In genomic region chr6:52617087-52617486, GRCh38 we compare ENCODE assay signal across 22 cellular contexts. TPM values are rescaled to one million over a fixed set of nuclear protein-coding genes. Genes with fewer than 3 reads are reported as not detected.
DNase-seq lines count a peak whose midpoint lies in the region; TF ChIP-seq lines count a peak whose summit lies in the region.
"Had no signal": no experiment of that assay in that cellular context is flagged by ENCODE, and none has a peak within 500 bp of the region (broad histone marks: within the 10 kb centered on the region; RNA-seq: fewer than 3 reads in every experiment).

No MANE protein-coding gene starts in this region.

- no peaks in the 10 kb centered on the region for H3K27me3 ChIP-seq in liver (ENCODE audit: control insufficient read depth in 4 of 4, insufficient read depth in 4 of 4, low read length in 3 of 4)
- no peaks in the 10 kb centered on the region for H3K27me3 ChIP-seq in spleen (replicated peaks in 1 of 7)
- H3K27me3 ChIP-seq: brain microvascular endothelial cell, colonic mucosa, tibial artery had no signal

- DNase-seq in LHCN-M2 (ENCODE audit: low read depth) (peak; percentile 38), stromal cell of bone marrow (ENCODE audit: low read depth) (peak; percentile 13), spleen (no peak), activated gamma-delta T cell (lab: John Stamatoyannopoulos, UW) (no peak), OCI-M2 (lab: John Stamatoyannopoulos, UW; ENCODE audit: unreplicated experiment) (no peak)
- DNase-seq: activated CD8-positive, alpha-beta T cell treated with anti-CD3 and anti-CD28 coated beads, Interleukin-2, amount 10 ng/mL, durations not matched to agents 7 days and 5 days; activated gamma-delta T cell treated with Interleukin-2 at 50 U/mL for 16 hours; brain microvascular endothelial cell; CD4-positive, alpha-beta T cell; colonic mucosa; effector memory CD4-positive, alpha-beta T cell; foreskin melanocyte; natural killer cell; NCI-H1092 treated with DMSO at 0.1 percent for 48 hours; NCI-H1930; NCI-H2227 treated with DMSO at 0.1 percent for 48 hours; right cardiac atrium; T-cell; tibial artery had no signal

- 28% methylated on average over 4 of the region's 4 CpGs for WGBS in liver
- WGBS in spleen, 5 donors: 70 to 83% (median 81%) methylated on average over 4 of the region's 4 CpGs

- intact Hi-C loops in spleen (cut with DNase I; ENCODE audit: low total_unique reads): no loop called here

- H3K27ac ChIP-seq in VCaP: peak overlapping the region; percentile 47
- H3K27ac ChIP-seq in liver (ENCODE audit: low read depth in 1 of 2, low read length in 2 of 2): peak overlapping the region in 1 of 2 donors; percentile 28
- H3K27ac ChIP-seq in spleen: no peak overlapping the region
- H3K27ac ChIP-seq: brain microvascular endothelial cell, colonic mucosa, parathyroid adenoma, tibial artery had no signal

- peak in 1 of 2 donors; percentile 24 for TF ChIP-seq RAD21 in liver (IDR thresholded peaks at IDR 0.05)

- H3K4me1 ChIP-seq in liver (ENCODE audit: control insufficient read depth in 4 of 4, insufficient read depth in 4 of 4, low read length in 3 of 4) (peaks cover 0 to 11% (median 1%) of the 10 kb centered on the region in 4 donors), spleen (peaks cover 0 to under 1% (median 0%) of the 10 kb centered on the region in 6 donors)
- H3K4me1 ChIP-seq: parathyroid adenoma, tibial artery had no signal

- no peaks in the 10 kb centered on the region for H3K9me3 ChIP-seq in liver (ENCODE audit: control insufficient read depth in 4 of 4, low read length in 3 of 4)
- H3K9me3 ChIP-seq in spleen: no peaks in the 10 kb centered on the region
- H3K9me3 ChIP-seq: colonic mucosa, tibial artery had no signal

- H3K4me3 ChIP-seq in liver (ENCODE audit: low read depth in 1 of 3, low read length in 3 of 3) (no peak overlapping the region), spleen (no peak overlapping the region)
- H3K4me3 ChIP-seq: colonic mucosa, tibial artery had no signal

- H3K36me3 ChIP-seq in liver (ENCODE audit: control insufficient read depth in 4 of 4, insufficient read depth in 3 of 4, low read depth in 1 of 4, low read length in 3 of 4) (no peaks in the 10 kb centered on the region), spleen (no peaks in the 10 kb centered on the region)
- H3K36me3 ChIP-seq: brain microvascular endothelial cell, colonic mucosa, tibial artery had no signal

- no peak for TF ChIP-seq POLR2A in spleen (IDR thresholded peaks at IDR 0.05)

- TF ChIP-seq CTCF in VCaP (conservative IDR thresholded peaks at IDR 0.05) (no peak), liver (IDR thresholded peaks at IDR 0.05; ENCODE audit: low read depth, low read length, missing input control) (no peak), spleen (IDR thresholded peaks at IDR 0.05 in 8 of 11, conservative IDR thresholded peaks at IDR 0.05 in 3 of 11) (no peak)

- H3K9ac ChIP-seq in liver (ENCODE audit: low read depth in 1 of 2, low read length in 2 of 2): no peak overlapping the region
- H3K9ac ChIP-seq: parathyroid adenoma had no signal

TF ChIP-seq in liver, 16 proteins besides CTCF, POLR2A, EP300 and RAD21:
- peak; percentile 83 for TF ChIP-seq MAX (IDR thresholded peaks at IDR 0.05)
- peak; percentile 57 for TF ChIP-seq YY1 (IDR thresholded peaks at IDR 0.05)
- no peak for TF ChIP-seq ATF3 (IDR thresholded peaks at IDR 0.05)
- no peak for TF ChIP-seq TAF1 (conservative IDR thresholded peaks at IDR 0.05)
- peak; percentile 13 for TF ChIP-seq REST (IDR thresholded peaks at IDR 0.05)
- TF ChIP-seq SP1 (IDR thresholded peaks at IDR 0.05): peak; percentile 68
- TF ChIP-seq ZBTB33 (IDR thresholded peaks at IDR 0.05): peak; percentile 53
- TF ChIP-seq HNF4A (conservative IDR thresholded peaks at IDR 0.05): peak; percentile 64 to 65
- TF ChIP-seq FOXA1 (IDR thresholded peaks at IDR 0.05): no peak
- TF ChIP-seq HNF4G (IDR thresholded peaks at IDR 0.05): no peak
- peak; percentile 42 for TF ChIP-seq FOXA2 (IDR thresholded peaks at IDR 0.05)
- TF ChIP-seq RXRA (IDR thresholded peaks at IDR 0.05): peak; percentile 61 to 69
- TF ChIP-seq NR2F2 (IDR thresholded peaks at IDR 0.05): no peak
- peak in 1 of 2 donors; percentile 49 for TF ChIP-seq JUND (IDR thresholded peaks at IDR 0.05)
- TF ChIP-seq GABPA (IDR thresholded peaks at IDR 0.05 in 1 of 2, conservative IDR thresholded peaks at IDR 0.05 in 1 of 2): no peak
- TF ChIP-seq EGR1 (IDR thresholded peaks at IDR 0.05; ENCODE audit: low read depth in 2 of 2): peak in 1 of 2 donors; percentile 16

RNA-seq across cellular contexts. Expression of gene TRAM2, which starts 40.2 kb away (rescaled TPM):
- total RNA-seq in LHCN-M2 (2014; rRNA removed): 108 and 124 TPM in 2 replicates
- 95.4 TPM for polyA plus RNA-seq in LHCN-M2 (2012)
- total RNA-seq in liver: 10 to 100 TPM in 1 of 2 donors, 1 to 10 TPM in 1; 8.5 to 17.5 TPM
- polyA plus RNA-seq in liver: 10 to 100 TPM in 1 of 2 donors, 1 to 10 TPM in 1; 7.3 to 20.3 TPM
- total RNA-seq in spleen: 10 to 100 TPM; 26.7 to 47.7 (median 40.1) TPM
- polyA plus RNA-seq in spleen: 1 to 10 TPM; 1.8 to 4.8 (median 2.2) TPM

RNA-seq across cellular contexts. Expression of gene TMEM14A, which starts 53.8 kb away (rescaled TPM):
- total RNA-seq in LHCN-M2 (2014; rRNA removed) (49.8 and 50.6 TPM in 2 replicates), liver (10 to 100 TPM; 15.6 to 22.9 TPM), spleen (10 to 100 TPM in 4 of 7 donors, 1 to 10 TPM in 3; 7.5 to 16.0 (median 11.0) TPM)
- polyA plus RNA-seq in LHCN-M2 (2012): 30.5 TPM
- polyA plus RNA-seq in liver (10 to 100 TPM; 23.0 to 63.6 TPM), spleen (10 to 100 TPM; 15.0 to 20.3 (median 16.6) TPM)

Comparison
In these comparisons a context has a peak if more than half of its experiments do, and no peak if none do; other contexts are left out.
1. DNase-seq: peak in LHCN-M2 (single experiment) and stromal cell of bone marrow (single experiment); none in spleen (single experiment), activated gamma-delta T cell (single experiment) and OCI-M2 (single experiment).